In genomic region chr12:130976171-130976720, GRCh38 we compare ENCODE assay signal across 19 cellular contexts. TPM values are rescaled to one million over a fixed set of nuclear protein-coding genes. Genes with fewer than 3 reads are reported as not detected.
A peak's percentile ranks its signal among the peaks of the same experiment; 100 is the strongest.
DNase-seq lines count a peak whose midpoint lies in the region; ATAC-seq and TF ChIP-seq lines count a peak whose summit lies in the region.
"Had no signal": no experiment of that assay in that cellular context is flagged by ENCODE, and none has a peak within 500 bp of the region (broad histone marks: within the 10 kb centered on the region; RNA-seq: fewer than 3 reads in every experiment).

No MANE protein-coding gene starts in this region.

- H3K4me3 ChIP-seq in endodermal cell (ENCODE audit: low read length) = no peak overlapping the region
- no peak overlapping the region for H3K4me3 ChIP-seq in sigmoid colon
- H3K4me3 ChIP-seq: BLaER1 treated with 17β-estradiol and CSF1 and Interleukin-3, amounts not matched to agents 10 nM and 100 nM; GM23338; HAP-1 had no signal

- TF ChIP-seq POLR2A in sigmoid colon (IDR thresholded peaks at IDR 0.05) = no peak

- no peaks in the 10 kb centered on the region for H3K9me3 Mint-ChIP-seq in activated CD8-positive, alpha-beta memory T cell treated with anti-CD3 and anti-CD28 coated beads, Interleukin-2, amount 10 ng/mL, durations not matched to agents 7 days and 5 days (ENCODE audit: low read depth)
- no peaks in the 10 kb centered on the region for H3K9me3 Mint-ChIP-seq in endodermal cell
- no peaks in the 10 kb centered on the region for H3K9me3 Mint-ChIP-seq in stimulated activated effector memory CD8-positive, alpha-beta T cell treated with anti-CD3 and anti-CD28 coated beads, Interleukin-12 subunit alpha, Interleukin-12 subunit beta, amount 100 ng/mL, for 72 hours
- H3K9me3 Mint-ChIP-seq: CD4-positive, alpha-beta T cell; CD8-positive, alpha-beta memory T cell; GM23338 had no signal

- ATAC-seq in activated CD8-positive, alpha-beta memory T cell treated with anti-CD3 and anti-CD28 coated beads, Interleukin-2, amount 10 ng/mL, durations not matched to agents 7 days and 5 days = no peak
- ATAC-seq in T-helper 17 cell (no peak), GM21737 (IDR thresholded peaks at IDR 0.05; ENCODE audit: unreplicated experiment) (no peak)
- ATAC-seq in stimulated activated effector memory CD8-positive, alpha-beta T cell treated with anti-CD3 and anti-CD28 coated beads, Interleukin-12 subunit alpha, Interleukin-12 subunit beta, amount 100 ng/mL, for 72 hours = no peak

- no peaks in the 10 kb centered on the region for H3K36me3 Mint-ChIP-seq in activated CD8-positive, alpha-beta memory T cell treated with anti-CD3 and anti-CD28 coated beads, Interleukin-2, amount 10 ng/mL, durations not matched to agents 7 days and 5 days
- H3K36me3 Mint-ChIP-seq in T-helper 17 cell (ENCODE audit: low read depth) (no peaks in the 10 kb centered on the region), endodermal cell (ENCODE audit: low read depth) (no peaks in the 10 kb centered on the region)
- no peaks in the 10 kb centered on the region for H3K36me3 Mint-ChIP-seq in stimulated activated effector memory CD8-positive, alpha-beta T cell treated with anti-CD3 and anti-CD28 coated beads, Interleukin-12 subunit alpha, Interleukin-12 subunit beta, amount 100 ng/mL, for 72 hours
- H3K36me3 Mint-ChIP-seq: CD8-positive, alpha-beta memory T cell had no signal

- no peaks in the 10 kb centered on the region for H3K4me1 Mint-ChIP-seq in activated CD8-positive, alpha-beta memory T cell treated with anti-CD3 and anti-CD28 coated beads, Interleukin-2, amount 10 ng/mL, durations not matched to agents 7 days and 5 days
- H3K4me1 Mint-ChIP-seq in T-helper 17 cell (no peaks in the 10 kb centered on the region), endodermal cell (no peaks in the 10 kb centered on the region)
- H3K4me1 Mint-ChIP-seq in stimulated activated effector memory CD8-positive, alpha-beta T cell treated with anti-CD3 and anti-CD28 coated beads, Interleukin-12 subunit alpha, Interleukin-12 subunit beta, amount 100 ng/mL, for 72 hours = no peaks in the 10 kb centered on the region
- H3K4me1 Mint-ChIP-seq: CD8-positive, alpha-beta memory T cell had no signal

- 94% methylated on average over 11 to 15 of the region's 15 CpGs for WGBS in endodermal cell (ENCODE audit: insufficient coverage in 1 of 2, insufficient read length in 1 of 2), 2 experiments
- WGBS in sigmoid colon, 2 donors = 89 to 91% methylated on average over 15 of the region's 15 CpGs

- H3K27me3 ChIP-seq in endodermal cell (ENCODE audit: control insufficient read depth, insufficient read depth, low read length, poor library complexity, severe bottlenecking) (no peaks in the 10 kb centered on the region), sigmoid colon (no peaks in the 10 kb centered on the region)
- H3K27me3 ChIP-seq: BE2C; BLaER1 treated with 17β-estradiol and CSF1 and Interleukin-3, amounts not matched to agents 10 nM and 100 nM had no signal

- H3K9me3 ChIP-seq in T-helper 17 cell (ENCODE audit: control insufficient read depth, low read length, poor library complexity, severe bottlenecking) (no peaks in the 10 kb centered on the region), endodermal cell (ENCODE audit: control insufficient read depth, low read length) (no peaks in the 10 kb centered on the region), sigmoid colon (no peaks in the 10 kb centered on the region)
- H3K9me3 ChIP-seq: BE2C; BLaER1 treated with 17β-estradiol and CSF1 and Interleukin-3, amounts not matched to agents 10 nM and 100 nM; HAP-1 had no signal

- no peaks in the 10 kb centered on the region for H3K36me3 ChIP-seq in endodermal cell (ENCODE audit: control insufficient read depth, insufficient read depth, low read length)
- H3K36me3 ChIP-seq in sigmoid colon = peaks cover 0 to 10% (median 0%) of the 10 kb centered on the region in 4 donors
- H3K36me3 ChIP-seq: BE2C; BLaER1 treated with 17β-estradiol and CSF1 and Interleukin-3, amounts not matched to agents 10 nM and 100 nM; HAP-1 had no signal

- intact Hi-C loops in sigmoid colon (cut with DNase I) = no loop called here

- H3K27ac ChIP-seq in endodermal cell (ENCODE audit: low read depth, low read length) = no peak overlapping the region
- H3K27ac ChIP-seq in sigmoid colon = no peak overlapping the region
- H3K27ac ChIP-seq: 22Rv1 had no signal

- H3K27ac Mint-ChIP-seq in activated CD8-positive, alpha-beta memory T cell treated with anti-CD3 and anti-CD28 coated beads, Interleukin-2, amount 10 ng/mL, durations not matched to agents 7 days and 5 days = no peak overlapping the region
- H3K27ac Mint-ChIP-seq in T-helper 17 cell = no peak overlapping the region
- no peak overlapping the region for H3K27ac Mint-ChIP-seq in endodermal cell
- no peak overlapping the region for H3K27ac Mint-ChIP-seq in stimulated activated effector memory CD8-positive, alpha-beta T cell treated with anti-CD3 and anti-CD28 coated beads, Interleukin-12 subunit alpha, Interleukin-12 subunit beta, amount 100 ng/mL, for 72 hours
- H3K27ac Mint-ChIP-seq: CD4-positive, alpha-beta T cell; CD8-positive, alpha-beta memory T cell; HFFc6 had no signal

- CTCF ChIA-PET in activated CD8-positive, alpha-beta memory T cell treated with anti-CD3 and anti-CD28 coated beads, Interleukin-2, amount 10 ng/mL, durations not matched to agents 7 days and 5 days (lab: Charles Lee) = no interaction called here

- no peak overlapping the region for H3K4me3 Mint-ChIP-seq in activated CD8-positive, alpha-beta memory T cell treated with anti-CD3 and anti-CD28 coated beads, Interleukin-2, amount 10 ng/mL, durations not matched to agents 7 days and 5 days
- H3K4me3 Mint-ChIP-seq in T-helper 17 cell (peak overlapping the region; percentile 28), endodermal cell (no peak overlapping the region)
- H3K4me3 Mint-ChIP-seq in stimulated activated effector memory CD8-positive, alpha-beta T cell treated with anti-CD3 and anti-CD28 coated beads, Interleukin-12 subunit alpha, Interleukin-12 subunit beta, amount 100 ng/mL, for 72 hours = no peak overlapping the region
- H3K4me3 Mint-ChIP-seq: CD14-positive monocyte; CD4-positive, alpha-beta T cell; CD8-positive, alpha-beta memory T cell; GM23338; HFFc6 had no signal

- H3K27me3 Mint-ChIP-seq in activated CD8-positive, alpha-beta memory T cell treated with anti-CD3 and anti-CD28 coated beads, Interleukin-2, amount 10 ng/mL, durations not matched to agents 7 days and 5 days = peaks cover 5% of the 10 kb centered on the region
- peaks cover 47% of the 10 kb centered on the region for H3K27me3 Mint-ChIP-seq in T-helper 17 cell
- H3K27me3 Mint-ChIP-seq in endodermal cell (ENCODE audit: insufficient read depth) = no peaks in the 10 kb centered on the region

- TF ChIP-seq EP300 in sigmoid colon (IDR thresholded peaks at IDR 0.05) = no peak

- no peak overlapping the region for H3K9ac ChIP-seq in endodermal cell (ENCODE audit: extremely low read depth, low read length, poor library complexity, severe bottlenecking)
- H3K9ac ChIP-seq: BLaER1 treated with 17β-estradiol and CSF1 and Interleukin-3, amounts not matched to agents 10 nM and 100 nM had no signal

- H3K4me1 ChIP-seq in endodermal cell (ENCODE audit: control insufficient read depth, insufficient read depth, low read length) (no peaks in the 10 kb centered on the region), sigmoid colon (peaks cover 0 to 10% (median 9%) of the 10 kb centered on the region in 4 donors)
- H3K4me1 ChIP-seq: BE2C, HAP-1 had no signal

- TF ChIP-seq CTCF in endodermal cell (conservative IDR thresholded peaks at IDR 0.05) (no peak), sigmoid colon (IDR thresholded peaks at IDR 0.05) (no peak)

- DNase-seq in activated CD8-positive, alpha-beta memory T cell treated with anti-CD3 and anti-CD28 coated beads for 24 hours = peak; percentile 33
- DNase-seq in activated CD8-positive, alpha-beta memory T cell treated with anti-CD3 and anti-CD28 coated beads, Interleukin-2, amount 10 ng/mL, durations not matched to agents 7 days and 5 days = no peak
- no peak for DNase-seq in T-helper 17 cell
- peak; percentile 36 for DNase-seq in endodermal cell
- DNase-seq in sigmoid colon = peak; percentile 58
- DNase-seq in NCI-H226 = no peak
- no peak for DNase-seq in stimulated activated effector memory CD8-positive, alpha-beta T cell treated with anti-CD3 and anti-CD28 coated beads, Interleukin-12 subunit alpha, Interleukin-12 subunit beta, amount 100 ng/mL, for 72 hours (ENCODE audit: low spot score in 2 of 2)
- DNase-seq: BE2C; CD4-positive, alpha-beta T cell; CD8-positive, alpha-beta memory T cell; DMS153; DND-41; HFFc6 had no signal

RNA-seq across cellular contexts. Expression of gene ADGRD1, which starts 22.5 kb away (rescaled TPM):
- 1 to 10 TPM in 1 of 2 experiments, under 1 TPM in 1; 0.23 to 2.2 TPM for total RNA-seq in activated CD8-positive, alpha-beta memory T cell treated with anti-CD3 and anti-CD28 coated beads, Interleukin-2, amount 10 ng/mL, durations not matched to agents 7 days and 5 days
- total RNA-seq in T-helper 17 cell (under 1 TPM in 1 of 2 donors, not detected in 1; 0.67 TPM), endodermal cell (1 to 10 TPM; 1.3 to 2.9 TPM), sigmoid colon (10 to 100 TPM in 3 of 4 donors, 1 to 10 TPM in 1; 7.2 to 22.5 (median 14.2) TPM)
- polyA plus RNA-seq in endodermal cell (2013, experiment 1 of 2) = 2.3 TPM
- polyA plus RNA-seq in endodermal cell (2013, experiment 2 of 2) = 1.7 TPM
- 1 to 10 TPM in 2 of 3 donors, under 1 TPM in 1; 0.46 to 3.8 (median 3.0) TPM for polyA plus RNA-seq in sigmoid colon
- total RNA-seq: HFFc6 had no signal
- polyA plus RNA-seq: CD8-positive, alpha-beta memory T cell; GM23338 had no signal

Comparison
In these comparisons a context has a peak if more than half of its experiments do, and no peak if none do; other contexts are left out.
1. DNase-seq: peak in activated CD8-positive, alpha-beta memory T cell treated with anti-CD3 and anti-CD28 coated beads for 24 hours (single experiment), endodermal cell (single experiment) and sigmoid colon (single experiment); none in activated CD8-positive, alpha-beta memory T cell treated with anti-CD3 and anti-CD28 coated beads, Interleukin-2, amount 10 ng/mL, durations not matched to agents 7 days and 5 days (single experiment), T-helper 17 cell (0 of 3), NCI-H226 (single experiment) and stimulated activated effector memory CD8-positive, alpha-beta T cell treated with anti-CD3 and anti-CD28 coated beads, Interleukin-12 subunit alpha, Interleukin-12 subunit beta, amount 100 ng/mL, for 72 hours (0 of 2).